Comparison of ENCODE assay signal across 3 cellular contexts in the genomic region with DNA sequence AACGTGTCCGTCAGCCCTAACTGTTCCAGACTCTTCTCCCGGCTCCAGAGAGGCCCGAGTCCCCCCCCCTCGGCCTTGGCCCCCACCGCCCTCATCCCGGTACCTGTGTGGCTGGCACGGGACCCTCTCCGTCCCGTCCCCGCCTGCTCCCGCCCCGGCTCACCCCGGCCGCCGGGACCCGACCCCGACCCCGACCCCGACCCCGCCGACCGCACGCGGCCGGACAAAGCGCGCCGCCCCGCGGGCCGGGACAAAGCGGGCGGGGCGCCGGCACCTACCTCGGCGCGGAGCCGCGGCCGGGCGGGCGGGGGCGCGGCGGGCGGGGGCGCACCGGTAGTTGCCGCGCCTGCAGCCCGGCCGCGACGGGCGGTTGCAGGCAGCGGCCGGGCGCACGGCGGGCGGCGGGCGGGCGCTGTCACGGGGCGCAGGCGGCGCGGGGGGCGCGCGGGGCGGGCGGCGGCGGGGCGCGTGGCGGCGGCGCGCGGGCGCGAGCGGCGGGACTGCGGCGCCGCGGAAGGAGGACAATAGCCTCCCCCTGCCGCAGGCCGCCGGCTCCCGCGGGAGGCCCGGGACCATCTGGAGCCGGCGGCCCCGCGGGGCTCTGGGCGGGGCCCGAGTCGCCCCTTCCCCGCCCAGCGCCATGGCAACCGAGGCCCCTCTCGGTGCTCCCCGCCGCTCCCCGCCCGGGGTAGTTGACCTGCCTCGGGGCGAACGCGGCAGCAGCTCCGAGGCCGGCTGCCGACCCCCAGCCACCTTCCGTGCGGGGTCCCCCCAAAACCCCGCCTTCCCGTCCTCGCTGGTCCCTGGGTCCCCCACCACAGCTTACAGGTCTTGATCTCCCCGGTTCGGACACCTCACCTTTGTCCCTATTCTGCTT.
TF ChIP-seq lines count a peak whose summit lies in the region.

No MANE protein-coding gene starts in this region.

TF ChIP-seq in IMR-90, 13 proteins besides CTCF, POLR2A, EP300 and RAD21:
- TF ChIP-seq, protein P1, sequence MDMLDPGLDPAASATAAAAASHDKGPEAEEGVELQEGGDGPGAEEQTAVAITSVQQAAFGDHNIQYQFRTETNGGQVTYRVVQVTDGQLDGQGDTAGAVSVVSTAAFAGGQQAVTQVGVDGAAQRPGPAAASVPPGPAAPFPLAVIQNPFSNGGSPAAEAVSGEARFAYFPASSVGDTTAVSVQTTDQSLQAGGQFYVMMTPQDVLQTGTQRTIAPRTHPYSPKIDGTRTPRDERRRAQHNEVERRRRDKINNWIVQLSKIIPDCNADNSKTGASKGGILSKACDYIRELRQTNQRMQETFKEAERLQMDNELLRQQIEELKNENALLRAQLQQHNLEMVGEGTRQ (IDR thresholded peaks at IDR 0.05; ENCODE audit: low read depth, low read length): no peak
- TF ChIP-seq MXI1 (IDR thresholded peaks at IDR 0.05; ENCODE audit: borderline replicate concordance, low read depth, low read length) (no peak), FOS (IDR thresholded peaks at IDR 0.05; ENCODE audit: low read depth, low read length) (no peak), MAZ (IDR thresholded peaks at IDR 0.05; ENCODE audit: borderline replicate concordance, low read depth, low read length) (no peak), NFE2L2 (IDR thresholded peaks at IDR 0.05; ENCODE audit: low read depth, low read length) (no peak), SMC3 (IDR thresholded peaks at IDR 0.05; ENCODE audit: low read depth, low read length) (no peak), CHD1 (IDR thresholded peaks at IDR 0.05; ENCODE audit: low read depth, low read length) (no peak), RFX5 (IDR thresholded peaks at IDR 0.05; ENCODE audit: low read depth, low read length) (no peak), MAFK (IDR thresholded peaks at IDR 0.05; ENCODE audit: low read depth, low read length) (no peak), CEBPB (IDR thresholded peaks at IDR 0.05; ENCODE audit: low read depth, low read length) (no peak)
- TF ChIP-seq, protein P2, sequence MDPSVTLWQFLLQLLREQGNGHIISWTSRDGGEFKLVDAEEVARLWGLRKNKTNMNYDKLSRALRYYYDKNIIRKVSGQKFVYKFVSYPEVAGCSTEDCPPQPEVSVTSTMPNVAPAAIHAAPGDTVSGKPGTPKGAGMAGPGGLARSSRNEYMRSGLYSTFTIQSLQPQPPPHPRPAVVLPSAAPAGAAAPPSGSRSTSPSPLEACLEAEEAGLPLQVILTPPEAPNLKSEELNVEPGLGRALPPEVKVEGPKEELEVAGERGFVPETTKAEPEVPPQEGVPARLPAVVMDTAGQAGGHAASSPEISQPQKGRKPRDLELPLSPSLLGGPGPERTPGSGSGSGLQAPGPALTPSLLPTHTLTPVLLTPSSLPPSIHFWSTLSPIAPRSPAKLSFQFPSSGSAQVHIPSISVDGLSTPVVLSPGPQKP (IDR thresholded peaks at IDR 0.05; ENCODE audit: borderline replicate concordance, low read depth, low read length): no peak

TF ChIP-seq in K562, 482 proteins besides CTCF, POLR2A, EP300 and RAD21:
- peak; percentile 27; the same call in 1 of the 2 replicates for TF ChIP-seq CXXC5 (CRISPR knock-in tag; IDR thresholded peaks at IDR 0.05)
- TF ChIP-seq HNRNPL (IDR thresholded peaks at IDR 0.05; ENCODE audit: low read depth, low read length): no peak
- peak; percentile 65; the same call in 1 of the 2 replicates for TF ChIP-seq ZBTB7A (IDR thresholded peaks at IDR 0.05; ENCODE audit: borderline replicate concordance, control insufficient read depth, low read depth, low read length)
- TF ChIP-seq, protein P3, sequence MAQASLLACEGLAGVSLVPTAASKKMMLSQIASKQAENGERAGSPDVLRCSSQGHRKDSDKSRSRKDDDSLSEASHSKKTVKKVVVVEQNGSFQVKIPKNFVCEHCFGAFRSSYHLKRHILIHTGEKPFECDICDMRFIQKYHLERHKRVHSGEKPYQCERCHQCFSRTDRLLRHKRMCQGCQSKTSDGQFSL (CRISPR knock-in tag; IDR thresholded peaks at IDR 0.05): no peak
- TF ChIP-seq, protein P3 (tag; IDR thresholded peaks at IDR 0.05): peak in 1 of 2 experiments; percentile 63; a peak in 1 of 4 replicates
- peak; percentile 10; the same call in 1 of the 2 replicates for TF ChIP-seq RFX1 (IDR thresholded peaks at IDR 0.05)
- TF ChIP-seq, protein P4, sequence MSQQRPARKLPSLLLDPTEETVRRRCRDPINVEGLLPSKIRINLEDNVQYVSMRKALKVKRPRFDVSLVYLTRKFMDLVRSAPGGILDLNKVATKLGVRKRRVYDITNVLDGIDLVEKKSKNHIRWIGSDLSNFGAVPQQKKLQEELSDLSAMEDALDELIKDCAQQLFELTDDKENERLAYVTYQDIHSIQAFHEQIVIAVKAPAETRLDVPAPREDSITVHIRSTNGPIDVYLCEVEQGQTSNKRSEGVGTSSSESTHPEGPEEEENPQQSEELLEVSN (IDR thresholded peaks at IDR 0.05; ENCODE audit: borderline replicate concordance in 1 of 2, extremely low read depth in 1 of 2, insufficient read depth in 1 of 2, insufficient read length in 1 of 2, low read depth in 1 of 2, low read length in 1 of 2, poor library complexity in 1 of 2, severe bottlenecking in 1 of 2): peak in 1 of 2 experiments; percentile 59
- TF ChIP-seq YY1 (IDR thresholded peaks at IDR 0.05; ENCODE audit: borderline replicate concordance in 1 of 3, control insufficient read depth in 1 of 3, extremely low read depth in 1 of 3, insufficient read depth in 3 of 3, insufficient read length in 1 of 3, insufficient replicate concordance in 2 of 3, low read depth in 1 of 3, low read length in 2 of 3): peak in 1 of 3 experiments; percentile 25
- TF ChIP-seq POLR2G (IDR thresholded peaks at IDR 0.05; ENCODE audit: low read depth, low read length): peak; percentile 32
- no peak for TF ChIP-seq WHSC1 (IDR thresholded peaks at IDR 0.05; ENCODE audit: low read length)
- no peak for TF ChIP-seq EP400 (IDR thresholded peaks at IDR 0.05)
- TF ChIP-seq ZNF263 (CRISPR knock-in tag; IDR thresholded peaks at IDR 0.05; ENCODE audit: borderline replicate concordance): peak; percentile 68
- TF ChIP-seq, protein P5, sequence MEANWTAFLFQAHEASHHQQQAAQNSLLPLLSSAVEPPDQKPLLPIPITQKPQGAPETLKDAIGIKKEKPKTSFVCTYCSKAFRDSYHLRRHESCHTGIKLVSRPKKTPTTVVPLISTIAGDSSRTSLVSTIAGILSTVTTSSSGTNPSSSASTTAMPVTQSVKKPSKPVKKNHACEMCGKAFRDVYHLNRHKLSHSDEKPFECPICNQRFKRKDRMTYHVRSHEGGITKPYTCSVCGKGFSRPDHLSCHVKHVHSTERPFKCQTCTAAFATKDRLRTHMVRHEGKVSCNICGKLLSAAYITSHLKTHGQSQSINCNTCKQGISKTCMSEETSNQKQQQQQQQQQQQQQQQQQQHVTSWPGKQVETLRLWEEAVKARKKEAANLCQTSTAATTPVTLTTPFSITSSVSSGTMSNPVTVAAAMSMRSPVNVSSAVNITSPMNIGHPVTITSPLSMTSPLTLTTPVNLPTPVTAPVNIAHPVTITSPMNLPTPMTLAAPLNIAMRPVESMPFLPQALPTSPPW (CRISPR knock-in tag; IDR thresholded peaks at IDR 0.05): peak; percentile 82
- 0 out of 4 replicates have a peak, but pooled peaks of 1 of the 2 experiments have one; percentile 39 for TF ChIP-seq NONO (IDR thresholded peaks at IDR 0.05; ENCODE audit: low read depth in 2 of 2, low read length in 1 of 2)

TF ChIP-seq in liver, 16 proteins besides CTCF, POLR2A, EP300 and RAD21:
- TF ChIP-seq EGR1 (IDR thresholded peaks at IDR 0.05; ENCODE audit: low read depth in 2 of 2) (no peak), JUND (IDR thresholded peaks at IDR 0.05) (no peak), HNF4A (conservative IDR thresholded peaks at IDR 0.05) (no peak), SP1 (IDR thresholded peaks at IDR 0.05) (no peak), NR2F2 (IDR thresholded peaks at IDR 0.05) (no peak), GABPA (IDR thresholded peaks at IDR 0.05 in 1 of 2, conservative IDR thresholded peaks at IDR 0.05 in 1 of 2) (no peak), FOXA1 (IDR thresholded peaks at IDR 0.05) (no peak), RXRA (IDR thresholded peaks at IDR 0.05) (no peak), YY1 (IDR thresholded peaks at IDR 0.05) (no peak)
- TF ChIP-seq, protein P6, sequence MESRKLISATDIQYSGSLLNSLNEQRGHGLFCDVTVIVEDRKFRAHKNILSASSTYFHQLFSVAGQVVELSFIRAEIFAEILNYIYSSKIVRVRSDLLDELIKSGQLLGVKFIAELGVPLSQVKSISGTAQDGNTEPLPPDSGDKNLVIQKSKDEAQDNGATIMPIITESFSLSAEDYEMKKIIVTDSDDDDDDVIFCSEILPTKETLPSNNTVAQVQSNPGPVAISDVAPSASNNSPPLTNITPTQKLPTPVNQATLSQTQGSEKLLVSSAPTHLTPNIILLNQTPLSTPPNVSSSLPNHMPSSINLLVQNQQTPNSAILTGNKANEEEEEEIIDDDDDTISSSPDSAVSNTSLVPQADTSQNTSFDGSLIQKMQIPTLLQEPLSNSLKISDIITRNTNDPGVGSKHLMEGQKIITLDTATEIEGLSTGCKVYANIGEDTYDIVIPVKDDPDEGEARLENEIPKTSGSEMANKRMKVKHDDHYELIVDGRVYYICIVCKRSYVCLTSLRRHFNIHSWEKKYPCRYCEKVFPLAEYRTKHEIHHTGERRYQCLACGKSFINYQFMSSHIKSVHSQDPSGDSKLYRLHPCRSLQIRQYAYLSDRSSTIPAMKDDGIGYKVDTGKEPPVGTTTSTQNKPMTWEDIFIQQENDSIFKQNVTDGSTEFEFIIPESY (IDR thresholded peaks at IDR 0.05): no peak
- TF ChIP-seq, protein P7, sequence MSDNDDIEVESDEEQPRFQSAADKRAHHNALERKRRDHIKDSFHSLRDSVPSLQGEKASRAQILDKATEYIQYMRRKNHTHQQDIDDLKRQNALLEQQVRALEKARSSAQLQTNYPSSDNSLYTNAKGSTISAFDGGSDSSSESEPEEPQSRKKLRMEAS (IDR thresholded peaks at IDR 0.05): no peak
- TF ChIP-seq, protein P8, sequence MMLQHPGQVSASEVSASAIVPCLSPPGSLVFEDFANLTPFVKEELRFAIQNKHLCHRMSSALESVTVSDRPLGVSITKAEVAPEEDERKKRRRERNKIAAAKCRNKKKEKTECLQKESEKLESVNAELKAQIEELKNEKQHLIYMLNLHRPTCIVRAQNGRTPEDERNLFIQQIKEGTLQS (IDR thresholded peaks at IDR 0.05): no peak
